Comparison of ENCODE assay signal across 1 cellular context in the genomic region with DNA sequence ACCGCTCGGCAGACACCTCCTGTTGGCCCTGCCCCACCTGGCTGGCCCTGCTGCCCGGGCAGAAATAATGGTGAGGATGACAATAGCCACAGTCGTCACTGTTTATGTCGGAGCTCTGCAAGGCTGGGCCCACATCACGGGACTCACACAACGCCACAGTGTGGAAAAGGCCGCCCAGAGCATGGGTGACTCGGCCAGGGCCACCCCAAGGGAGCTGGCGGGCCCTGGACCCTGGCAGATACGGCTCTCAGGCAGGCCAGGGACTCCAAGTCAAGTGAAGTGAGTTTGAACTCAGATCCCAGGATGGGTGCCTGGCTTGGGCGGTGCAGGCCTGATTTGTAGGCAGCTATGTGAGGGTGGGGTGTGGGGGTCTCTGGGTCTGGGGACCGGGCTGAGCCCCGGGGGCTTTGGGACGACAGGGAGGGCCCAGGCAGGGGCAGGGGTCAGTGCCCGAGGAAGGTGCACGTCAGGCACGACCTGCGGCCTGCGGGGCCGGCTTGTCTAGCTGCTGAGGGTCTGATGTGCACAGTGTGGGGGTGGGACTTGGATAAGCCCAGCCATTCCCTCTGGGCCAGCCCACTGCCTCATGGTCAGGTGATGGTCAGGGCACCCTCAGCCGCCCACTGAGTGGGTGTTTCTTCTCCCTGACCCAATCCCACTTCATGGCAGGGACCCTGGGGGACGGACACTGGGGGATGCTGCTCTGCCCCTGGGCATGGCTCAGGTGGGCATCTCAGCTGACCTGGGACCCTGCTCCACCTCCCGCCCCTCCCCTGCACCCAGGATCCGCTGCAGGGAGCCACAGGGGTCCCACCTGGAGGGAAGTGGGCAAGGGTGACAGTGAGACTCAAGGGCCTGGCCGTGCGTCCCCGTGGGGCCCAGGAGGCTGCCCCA.
TF ChIP-seq lines count a peak whose summit lies in the region.

No MANE protein-coding gene starts in this region.

TF ChIP-seq in H1, 55 proteins besides CTCF, POLR2A, EP300 and RAD21:
- TF ChIP-seq CTBP2 (IDR thresholded peaks at IDR 0.05; ENCODE audit: borderline replicate concordance, insufficient read depth, insufficient read length, low read length): no peak
- no peak for TF ChIP-seq HDAC6 (IDR thresholded peaks at IDR 0.05; ENCODE audit: low read depth, low read length)
- no peak for TF ChIP-seq TCF12 (IDR thresholded peaks at IDR 0.05; ENCODE audit: low read depth, low read length)
- no peak for TF ChIP-seq JUND (IDR thresholded peaks at IDR 0.05; ENCODE audit: low read length)
- no peak for TF ChIP-seq MAFK (IDR thresholded peaks at IDR 0.05; ENCODE audit: low read depth, low read length)
- no peak for TF ChIP-seq CBX5 (IDR thresholded peaks at IDR 0.05; ENCODE audit: low read depth, low read length)
- no peak for TF ChIP-seq TAF7 (optimal IDR thresholded peaks at IDR 0.05; ENCODE audit: borderline replicate concordance, low read depth, low read length)
